In genomic region chr7:46633816-46634215, GRCh38 we compare ENCODE assay signal across 30 cellular contexts.
"Had no signal": no experiment of that assay in that cellular context is flagged by ENCODE, and none has a peak within 500 bp of the region (broad histone marks: within the 10 kb centered on the region; RNA-seq: fewer than 3 reads in every experiment).

No MANE protein-coding gene starts in this region.

- ATAC-seq: esophagus mucosa; gastroesophageal sphincter; left colon; natural killer cell; psoas muscle; stimulated activated naive B cell treated with anti-CD40 and anti-IgM and Interleukin-4, amounts not matched to agents 10 μg/mL and 1 μg/mL and 100 μg/mL, for 72 hours; upper lobe of right lung had no signal

- H3K9me3 ChIP-seq: adrenal gland, ascending aorta, gastroesophageal sphincter, psoas muscle, right atrium auricular region, stomach, thyroid gland, upper lobe of right lung had no signal

- DNase-seq: activated CD4-positive, alpha-beta memory T cell treated with anti-CD3 and anti-CD28 coated beads for 36 hours; activated CD4-positive, alpha-beta T cell treated with anti-CD3 and anti-CD28 coated beads, Interleukin-2, amount 10 ng/mL, durations not matched to agents 24 days and 14 days; activated CD4-positive, CD25-positive, alpha-beta regulatory T cell treated with anti-CD3 and anti-CD28 coated beads, Interleukin-2, amount 50 U/mL, for 72 hours; activated CD8-positive, alpha-beta memory T cell treated with anti-CD3 and anti-CD28 coated beads, Interleukin-2, amount 50 U/mL, for 4 hours; activated effector memory CD4-positive, alpha-beta T cell treated with anti-CD3 and anti-CD28 coated beads, Interleukin-2, amount 50 U/mL, for 16 hours; activated naive CD4-positive, alpha-beta T cell treated with anti-CD3 and anti-CD28 coated beads for 36 hours; activated naive CD8-positive, alpha-beta T cell treated with anti-CD3 and anti-CD28 coated beads for 36 hours; activated T-cell treated with anti-CD3 and anti-CD28 coated beads, Interleukin-2, amount 50 U/mL, for 1 hour; adrenal gland; brain microvascular endothelial cell; central memory CD4-positive, alpha-beta T cell; islet precursor cell; left colon; natural killer cell; occipital lobe; psoas muscle; stimulated activated CD4-positive, alpha-beta T cell treated with anti-CD3 and anti-CD28 coated beads, Interleukin-2, amount 100 ng/mL, for 24 hours; stimulated activated naive B cell treated with anti-CD40 and anti-IgM and Interleukin-4, amounts not matched to agents 10 μg/mL and 1 μg/mL and 100 μg/mL, for 72 hours; stomach; T-helper 2 cell; thyroid gland; upper lobe of right lung had no signal

- H3K27me3 ChIP-seq: adrenal gland, ascending aorta, brain microvascular endothelial cell, gastroesophageal sphincter, hepatocyte, neural progenitor cell, right atrium auricular region, stomach, thyroid gland, upper lobe of right lung had no signal

- H3K27ac ChIP-seq: adrenal gland, ascending aorta, brain microvascular endothelial cell, gastroesophageal sphincter, hepatocyte, neural progenitor cell, parathyroid adenoma, psoas muscle, right atrium auricular region, stomach, thyroid gland, upper lobe of right lung had no signal

- H3K4me3 ChIP-seq: adrenal gland, ascending aorta, gastroesophageal sphincter, hepatocyte, neural progenitor cell, psoas muscle, right atrium auricular region, smooth muscle cell, stomach, thyroid gland, upper lobe of right lung had no signal

- H3K36me3 ChIP-seq: adrenal gland, ascending aorta, brain microvascular endothelial cell, gastroesophageal sphincter, neural progenitor cell, right atrium auricular region, stomach, thyroid gland, upper lobe of right lung had no signal

- H3K4me1 ChIP-seq: adrenal gland, ascending aorta, gastroesophageal sphincter, neural progenitor cell, parathyroid adenoma, psoas muscle, right atrium auricular region, stomach, thyroid gland, upper lobe of right lung had no signal
